1 cellular context compared by ENCODE assay signal in the genomic region with DNA sequence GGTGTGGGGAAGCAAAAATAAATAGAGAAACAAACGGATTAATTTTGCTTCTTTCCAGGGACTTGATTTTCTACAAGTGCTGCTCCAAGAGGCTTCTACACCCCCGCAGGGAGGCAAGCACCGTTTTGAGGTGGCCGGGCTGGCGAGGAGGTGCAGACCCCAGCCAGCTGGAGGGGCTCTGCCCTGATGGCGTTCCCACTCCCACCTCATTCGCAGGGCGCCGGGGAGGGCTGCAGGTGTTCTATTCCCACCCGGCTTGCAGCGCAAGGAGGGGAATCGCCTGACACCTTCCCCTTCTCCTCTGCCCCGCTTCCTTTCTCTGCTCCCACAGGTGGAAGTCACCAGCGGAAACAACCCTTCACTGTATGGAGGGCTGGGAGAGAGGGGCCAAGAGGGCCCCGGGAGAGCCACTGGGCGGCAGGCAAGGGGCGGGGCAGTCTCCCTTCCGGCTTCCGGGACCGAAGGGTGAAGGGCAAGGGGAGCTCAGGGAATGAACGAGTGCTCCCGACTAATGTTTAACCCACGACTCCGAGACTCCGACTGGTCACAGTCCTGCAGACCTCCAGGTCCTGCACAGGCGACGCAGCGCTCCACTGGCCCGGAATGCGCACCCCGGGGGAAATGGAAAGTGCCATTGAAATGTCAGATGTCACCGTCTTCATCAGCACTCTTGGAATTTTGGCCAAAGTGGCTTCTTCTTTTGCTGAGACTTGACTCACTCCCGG.
TF ChIP-seq lines count a peak whose summit lies in the region.

No MANE protein-coding gene starts in this region.

TF ChIP-seq in GM23338, 12 proteins besides CTCF, POLR2A, EP300 and RAD21 (continued from another document):
- TF ChIP-seq, protein P1, sequence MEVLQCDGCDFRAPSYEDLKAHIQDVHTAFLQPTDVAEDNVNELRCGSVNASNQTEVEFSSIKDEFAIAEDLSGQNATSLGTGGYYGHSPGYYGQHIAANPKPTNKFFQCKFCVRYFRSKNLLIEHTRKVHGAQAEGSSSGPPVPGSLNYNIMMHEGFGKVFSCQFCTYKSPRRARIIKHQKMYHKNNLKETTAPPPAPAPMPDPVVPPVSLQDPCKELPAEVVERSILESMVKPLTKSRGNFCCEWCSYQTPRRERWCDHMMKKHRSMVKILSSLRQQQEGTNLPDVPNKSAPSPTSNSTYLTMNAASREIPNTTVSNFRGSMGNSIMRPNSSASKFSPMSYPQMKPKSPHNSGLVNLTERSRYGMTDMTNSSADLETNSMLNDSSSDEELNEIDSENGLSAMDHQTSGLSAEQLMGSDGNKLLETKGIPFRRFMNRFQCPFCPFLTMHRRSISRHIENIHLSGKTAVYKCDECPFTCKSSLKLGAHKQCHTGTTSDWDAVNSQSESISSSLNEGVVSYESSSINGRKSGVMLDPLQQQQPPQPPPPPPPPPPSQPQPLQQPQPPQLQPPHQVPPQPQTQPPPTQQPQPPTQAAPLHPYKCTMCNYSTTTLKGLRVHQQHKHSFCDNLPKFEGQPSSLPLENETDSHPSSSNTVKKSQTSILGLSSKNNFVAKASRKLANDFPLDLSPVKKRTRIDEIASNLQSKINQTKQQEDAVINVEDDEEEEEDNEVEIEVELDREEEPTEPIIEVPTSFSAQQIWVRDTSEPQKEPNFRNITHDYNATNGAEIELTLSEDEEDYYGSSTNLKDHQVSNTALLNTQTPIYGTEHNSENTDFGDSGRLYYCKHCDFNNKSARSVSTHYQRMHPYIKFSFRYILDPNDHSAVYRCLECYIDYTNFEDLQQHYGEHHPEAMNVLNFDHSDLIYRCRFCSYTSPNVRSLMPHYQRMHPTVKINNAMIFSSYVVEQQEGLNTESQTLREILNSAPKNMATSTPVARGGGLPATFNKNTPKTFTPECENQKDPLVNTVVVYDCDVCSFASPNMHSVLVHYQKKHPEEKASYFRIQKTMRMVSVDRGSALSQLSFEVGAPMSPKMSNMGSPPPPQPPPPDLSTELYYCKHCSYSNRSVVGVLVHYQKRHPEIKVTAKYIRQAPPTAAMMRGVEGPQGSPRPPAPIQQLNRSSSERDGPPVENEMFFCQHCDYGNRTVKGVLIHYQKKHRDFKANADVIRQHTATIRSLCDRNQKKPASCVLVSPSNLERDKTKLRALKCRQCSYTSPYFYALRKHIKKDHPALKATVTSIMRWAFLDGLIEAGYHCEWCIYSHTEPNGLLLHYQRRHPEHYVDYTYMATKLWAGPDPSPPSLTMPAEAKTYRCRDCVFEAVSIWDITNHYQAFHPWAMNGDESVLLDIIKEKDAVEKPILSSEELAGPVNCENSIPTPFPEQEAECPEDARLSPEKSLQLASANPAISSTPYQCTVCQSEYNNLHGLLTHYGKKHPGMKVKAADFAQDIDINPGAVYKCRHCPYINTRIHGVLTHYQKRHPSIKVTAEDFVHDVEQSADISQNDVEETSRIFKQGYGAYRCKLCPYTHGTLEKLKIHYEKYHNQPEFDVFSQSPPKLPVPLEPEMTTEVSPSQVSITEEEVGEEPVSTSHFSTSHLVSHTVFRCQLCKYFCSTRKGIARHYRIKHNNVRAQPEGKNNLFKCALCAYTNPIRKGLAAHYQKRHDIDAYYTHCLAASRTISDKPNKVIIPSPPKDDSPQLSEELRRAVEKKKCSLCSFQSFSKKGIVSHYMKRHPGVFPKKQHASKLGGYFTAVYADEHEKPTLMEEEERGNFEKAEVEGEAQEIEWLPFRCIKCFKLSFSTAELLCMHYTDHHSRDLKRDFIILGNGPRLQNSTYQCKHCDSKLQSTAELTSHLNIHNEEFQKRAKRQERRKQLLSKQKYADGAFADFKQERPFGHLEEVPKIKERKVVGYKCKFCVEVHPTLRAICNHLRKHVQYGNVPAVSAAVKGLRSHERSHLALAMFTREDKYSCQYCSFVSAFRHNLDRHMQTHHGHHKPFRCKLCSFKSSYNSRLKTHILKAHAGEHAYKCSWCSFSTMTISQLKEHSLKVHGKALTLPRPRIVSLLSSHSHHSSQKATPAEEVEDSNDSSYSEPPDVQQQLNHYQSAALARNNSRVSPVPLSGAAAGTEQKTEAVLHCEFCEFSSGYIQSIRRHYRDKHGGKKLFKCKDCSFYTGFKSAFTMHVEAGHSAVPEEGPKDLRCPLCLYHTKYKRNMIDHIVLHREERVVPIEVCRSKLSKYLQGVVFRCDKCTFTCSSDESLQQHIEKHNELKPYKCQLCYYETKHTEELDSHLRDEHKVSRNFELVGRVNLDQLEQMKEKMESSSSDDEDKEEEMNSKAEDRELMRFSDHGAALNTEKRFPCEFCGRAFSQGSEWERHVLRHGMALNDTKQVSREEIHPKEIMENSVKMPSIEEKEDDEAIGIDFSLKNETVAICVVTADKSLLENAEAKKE (CRISPR knock-in tag; IDR thresholded peaks at IDR 0.05), result no peak
- TF ChIP-seq STAT1 (IDR thresholded peaks at IDR 0.05; ENCODE audit: unreplicated experiment), result no peak
